Comparison of ENCODE assay signal across 18 cellular contexts in the genomic region with DNA sequence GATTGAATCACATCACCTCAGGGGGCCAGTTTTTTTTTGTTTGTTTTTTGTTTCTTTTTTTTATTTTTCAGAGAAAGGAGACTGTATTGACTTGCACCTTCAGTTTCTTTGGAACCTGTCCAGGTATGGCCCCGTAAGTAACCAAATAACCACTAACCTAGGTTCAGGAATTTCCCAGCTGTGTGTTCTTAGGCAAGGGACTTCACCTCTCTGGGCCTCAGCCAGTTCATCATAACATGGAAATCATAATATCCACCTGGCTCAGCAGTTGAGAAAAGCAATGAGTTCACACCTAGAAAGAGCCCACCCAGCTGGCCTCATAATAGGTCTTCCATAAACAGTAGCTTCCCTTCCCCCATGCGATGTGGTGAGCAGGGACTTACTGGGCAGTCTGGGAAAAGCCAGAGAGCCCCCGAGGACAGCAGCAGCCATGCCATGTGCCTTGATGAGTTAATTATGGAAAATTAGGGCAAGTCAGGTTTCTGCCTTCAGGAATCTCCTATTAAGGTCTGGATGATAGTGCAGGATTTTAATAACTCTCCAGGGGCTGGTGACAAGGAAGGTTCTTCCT. TPM values are rescaled to one million over a fixed set of nuclear protein-coding genes. Genes with fewer than 3 reads are reported as not detected.
"Had no signal": no experiment of that assay in that cellular context is flagged by ENCODE, and none has a peak within 500 bp of the region (broad histone marks: within the 10 kb centered on the region; RNA-seq: fewer than 3 reads in every experiment).

No MANE protein-coding gene starts in this region.

- ATAC-seq: effector memory CD8-positive, alpha-beta T cell; heart left ventricle; mucosa of descending colon; natural killer cell had no signal

- H3K27ac ChIP-seq: heart left ventricle, ovary, right atrium auricular region had no signal

- H3K4me1 Mint-ChIP-seq: natural killer cell, neural crest cell had no signal

- H3K9me3 ChIP-seq: heart left ventricle, mucosa of descending colon, ovary, right atrium auricular region had no signal

- H3K4me3 ChIP-seq: heart left ventricle, mucosa of descending colon, ovary, right atrium auricular region had no signal

- H3K27ac Mint-ChIP-seq: effector memory CD8-positive, alpha-beta T cell; natural killer cell had no signal

- H3K27me3 ChIP-seq: ovary, right atrium auricular region had no signal

- H3K4me1 ChIP-seq: heart left ventricle, right atrium auricular region had no signal

- H3K9me3 Mint-ChIP-seq: effector memory CD8-positive, alpha-beta T cell; natural killer cell; neural crest cell had no signal

- DNase-seq: effector memory CD8-positive, alpha-beta T cell; foreskin melanocyte; heart left ventricle; hippocampal formation; kidney glomerular epithelial cell; mucosa of descending colon; natural killer cell; nucleus accumbens; ovary; small intestine; stimulated activated CD4-positive, alpha-beta T cell treated with anti-CD3 and anti-CD28 coated beads, Interleukin-12 subunit alpha, Interleukin-12 subunit beta, amount 100 ng/mL, for 4 hours; stimulated activated naive CD4-positive, alpha-beta T cell treated with Interleukin-2 at 50 U/mL for 16 hours; trophoblast cell had no signal

- H3K36me3 ChIP-seq: heart left ventricle, ovary, right atrium auricular region had no signal

- H3K36me3 Mint-ChIP-seq: natural killer cell had no signal

- H3K4me3 Mint-ChIP-seq: effector memory CD8-positive, alpha-beta T cell; natural killer cell; neural crest cell had no signal

RNA-seq across cellular contexts. Expression of gene WSCD2, which starts 27.4 kb away (rescaled TPM):
- total RNA-seq: epithelial cell of proximal tubule, lung microvascular endothelial cell, myocyte had no signal
- polyA plus RNA-seq: heart left ventricle had no signal
